In genomic region chr4:56435748-56436442, GRCh38 we compare ENCODE assay signal across 1 cellular context.
TF ChIP-seq lines count a peak whose summit lies in the region.

PAICS (plus strand) TSS chr4:56436260; CDS start chr4:56436313, 53 bp downstream.

TF ChIP-seq in K562, 482 proteins besides CTCF, POLR2A, EP300 and RAD21 (continued from another document and continues in another):
- TF ChIP-seq REST (CRISPR knock-in tag; IDR thresholded peaks at IDR 0.05; ENCODE audit: low read depth), result no peak
- TF ChIP-seq ZNF232 (CRISPR knock-in tag; IDR thresholded peaks at IDR 0.05), result peak; percentile 80; the same call in 1 of the 2 replicates
- peak; percentile 91 for TF ChIP-seq E2F8 (IDR thresholded peaks at IDR 0.05; ENCODE audit: low read depth, partially characterized antibody)
- no peak for TF ChIP-seq ZNF24 (IDR thresholded peaks at IDR 0.05)
- no peak for TF ChIP-seq MED1 (CRISPR knock-in tag; IDR thresholded peaks at IDR 0.05; ENCODE audit: borderline replicate concordance)
- TF ChIP-seq ZNF212 (CRISPR knock-in tag; IDR thresholded peaks at IDR 0.05), result peak; percentile 27; the same call in 1 of the 2 replicates
- no peak for TF ChIP-seq ZNF696 (CRISPR knock-in tag; conservative IDR thresholded peaks at IDR 0.05)
- TF ChIP-seq FOXM1 (IDR thresholded peaks at IDR 0.05; ENCODE audit: low read depth), result no peak; the same call in 1 of the 2 replicates
- TF ChIP-seq FOXM1 (CRISPR knock-in tag; IDR thresholded peaks at IDR 0.05; ENCODE audit: low read depth), result no peak
- peak; percentile 71 for TF ChIP-seq POLR2H (tag; IDR thresholded peaks at IDR 0.05; ENCODE audit: low read depth)
- TF ChIP-seq CLOCK (CRISPR knock-in tag; IDR thresholded peaks at IDR 0.05; ENCODE audit: borderline replicate concordance), result peak; percentile 88; the same call in 1 of the 2 replicates
- TF ChIP-seq TGIF2 (CRISPR knock-in tag; IDR thresholded peaks at IDR 0.05), result peak; percentile 66; the same call in 1 of the 2 replicates
- peak; percentile 87 for TF ChIP-seq TFAP4 (CRISPR knock-in tag; IDR thresholded peaks at IDR 0.05; ENCODE audit: borderline replicate concordance)
- TF ChIP-seq ZNF778 (CRISPR knock-in tag; IDR thresholded peaks at IDR 0.05), result no peak
- peak; percentile 87 for TF ChIP-seq RB1 (IDR thresholded peaks at IDR 0.05; ENCODE audit: low read depth)
- no peak; the same call in 1 of the 2 replicates for TF ChIP-seq THRB (CRISPR knock-in tag; conservative IDR thresholded peaks at IDR 0.05)
- TF ChIP-seq SIRT6 (IDR thresholded peaks at IDR 0.05; ENCODE audit: low read depth, low read length), result no peak
- no peak for TF ChIP-seq NFATC3 (IDR thresholded peaks at IDR 0.05)
- TF ChIP-seq CREB5 (CRISPR knock-in tag; IDR thresholded peaks at IDR 0.05), result no peak
- TF ChIP-seq ZZZ3 (IDR thresholded peaks at IDR 0.05), result no peak
- no peak for TF ChIP-seq NCOA2 (IDR thresholded peaks at IDR 0.05; ENCODE audit: partially characterized antibody in 2 of 2)
- no peak for TF ChIP-seq ZNF133 (CRISPR knock-in tag; IDR thresholded peaks at IDR 0.05)
- TF ChIP-seq KLF6 (CRISPR knock-in tag; IDR thresholded peaks at IDR 0.05; ENCODE audit: borderline replicate concordance), result 0 out of 2 replicates have a peak, but pooled peaks have one; percentile 32
- no peak for TF ChIP-seq CAMTA2 (CRISPR knock-in tag; conservative IDR thresholded peaks at IDR 0.05)
- TF ChIP-seq YBX1 (IDR thresholded peaks at IDR 0.05), result no peak
- no peak for TF ChIP-seq CHCHD3 (CRISPR knock-in tag; IDR thresholded peaks at IDR 0.05)
- TF ChIP-seq RFX1 (IDR thresholded peaks at IDR 0.05), result no peak
- TF ChIP-seq BRD4 (IDR thresholded peaks at IDR 0.05), result no peak
- no peak for TF ChIP-seq MAFG (tag; conservative IDR thresholded peaks at IDR 0.05)
- no peak for TF ChIP-seq ZBED1 (IDR thresholded peaks at IDR 0.05)
- peak; percentile 71; the same call in 1 of the 2 replicates for TF ChIP-seq FOXP4 (CRISPR knock-in tag; IDR thresholded peaks at IDR 0.05; ENCODE audit: borderline replicate concordance)
- TF ChIP-seq BHLHE40 (IDR thresholded peaks at IDR 0.05; ENCODE audit: low read length), result peak; percentile 81
- TF ChIP-seq BRD9 (IDR thresholded peaks at IDR 0.05; ENCODE audit: low read depth, partially characterized antibody), result peak; percentile 23
- peak; percentile 64 for TF ChIP-seq HDAC2 (IDR thresholded peaks at IDR 0.05)
- no peak for TF ChIP-seq ETS2 (tag; IDR thresholded peaks at IDR 0.05; ENCODE audit: borderline replicate concordance, poor library complexity, severe bottlenecking)
- TF ChIP-seq E2F6 (IDR thresholded peaks at IDR 0.05; ENCODE audit: borderline replicate concordance in 1 of 2, extremely low read depth in 1 of 2, insufficient read depth in 1 of 2, insufficient read length in 1 of 2, low read depth in 1 of 2, low read length in 1 of 2, poor library complexity in 1 of 2, severe bottlenecking in 1 of 2), result peak; percentile 86 to 97
- TF ChIP-seq ZNF239 (CRISPR knock-in tag; IDR thresholded peaks at IDR 0.05), result 0 out of 2 replicates have a peak, but pooled peaks have one; percentile 14
- TF ChIP-seq GTF2E2 (tag; IDR thresholded peaks at IDR 0.05), result peak; percentile 91
- TF ChIP-seq THRAP3 (IDR thresholded peaks at IDR 0.05; ENCODE audit: borderline replicate concordance), result no peak
- TF ChIP-seq ZBTB11 (CRISPR knock-in tag; IDR thresholded peaks at IDR 0.05), result peak in 2 of 3 experiments; percentile 80 to 90; a peak in 5 of 6 replicates
- peak; percentile 80 for TF ChIP-seq CXXC5 (CRISPR knock-in tag; IDR thresholded peaks at IDR 0.05)
- peak; percentile 53 for TF ChIP-seq GABPA (tag; conservative IDR thresholded peaks at IDR 0.05; ENCODE audit: low read depth)
- TF ChIP-seq CHD4 (IDR thresholded peaks at IDR 0.05; ENCODE audit: insufficient read depth, insufficient replicate concordance, low read depth, low read length, poor library complexity, severe bottlenecking), result no peak
